ENCODE assay signal across 28 cellular contexts in genomic region chr1:232965912-232966217, GRCh38. TPM values are rescaled to one million over a fixed set of nuclear protein-coding genes. Genes with fewer than 3 reads are reported as not detected.
A peak's percentile ranks its signal among the peaks of the same experiment; 100 is the strongest.
DNase-seq lines count a peak whose midpoint lies in the region; TF ChIP-seq lines count a peak whose summit lies in the region.
"Had no signal": no experiment of that assay in that cellular context is flagged by ENCODE, and none has a peak within 500 bp of the region (broad histone marks: within the 10 kb centered on the region; RNA-seq: fewer than 3 reads in every experiment).

No MANE protein-coding gene starts in this region.

- no peak overlapping the region for H3T11ph ChIP-seq in H9 (ENCODE audit: low read length)

- H3K23ac ChIP-seq in mesendoderm (ENCODE audit: low read length) (no peak overlapping the region), H9 (ENCODE audit: insufficient read length, low read depth, low read length) (no peak overlapping the region)

- H3K9me3 Mint-ChIP-seq in MCF 10A (ENCODE audit: unreplicated experiment) = no peaks in the 10 kb centered on the region
- H3K9me3 Mint-ChIP-seq in Calu3 (ENCODE audit: low read depth, unreplicated experiment) = no peaks in the 10 kb centered on the region
- H3K9me3 Mint-ChIP-seq in H9 = no peaks in the 10 kb centered on the region
- H3K9me3 Mint-ChIP-seq: activated naive CD8-positive, alpha-beta T cell treated with anti-CD3 and anti-CD28 coated beads, Interleukin-2, amount 10 ng/mL, durations not matched to agents 7 days and 5 days; nephron had no signal

- in situ Hi-C loops in mammary epithelial cell (cut with MboI; ENCODE audit: low sequenced_read_pairs in 2 of 2) (loop anchor here in 1 of 2 donors (25.0 kb wide), 1 partner anchor 329 kb away; the partner anchor contains the start of gene SIPA1L2), transverse colon (cut with MboI; ENCODE audit: low pct_ligation_motif_present in 1 of 4, low pct_unique_long_range_greater_than_20kb in 1 of 4, low sequenced_read_pairs in 3 of 4) (loop anchor here in 2 of 4 donors (25.0 kb wide), 1 partner anchor 329 kb away; the partner anchor contains the start of gene SIPA1L2 (in 2 of the 2))

- POLR2A ChIA-PET in MCF 10A (lab: Yijun Ruan, JAX) = interaction anchor here (0.6 to 2.9 kb wide), 7 partner anchors 9 to 336 kb away, joined by 3 to 10 read pairs (median 4); partner anchors contain the start of genes NTPCR and SIPA1L2

- DNase-seq in MCF 10A (ENCODE audit: unreplicated experiment) (no peak), mammary epithelial cell (no peak), Peyer's patch (no peak), transverse colon (no peak), mesendoderm (no peak), Calu3 (no peak), H9 (no peak)
- DNase-seq: activated CD4-positive, alpha-beta T cell treated with anti-CD3 and anti-CD28 coated beads, Interleukin-2, amount 50 U/mL, for 48 hours; activated CD4-positive, CD25-positive, alpha-beta regulatory T cell treated with anti-CD3 and anti-CD28 coated beads, Interleukin-2, amount 50 U/mL, for 72 hours; activated gamma-delta T cell treated with Interleukin-2 at 50 U/mL for 16 hours; activated naive CD8-positive, alpha-beta T cell treated with anti-CD3 and anti-CD28 coated beads, Interleukin-2, amount 10 ng/mL, durations not matched to agents 7 days and 5 days; activated T-cell treated with anti-CD3 and anti-CD28 coated beads, Interleukin-2, amount 50 U/mL, for 48 hours; effector memory CD4-positive, alpha-beta T cell; NCI-H1092 treated with DMSO at 0.1 percent for 48 hours; NCI-H1694 treated with DMSO at 0.1 percent for 48 hours; NCI-H510A; NK-92 treated with Interleukin-12 subunit alpha and Interleukin-12 subunit beta, amount 100 ng/mL, for 24 hours; ovary; stimulated activated CD4-positive, alpha-beta T cell treated with anti-CD3 and anti-CD28 coated beads, Interleukin-12 subunit alpha, Interleukin-12 subunit beta, amount 100 ng/mL, for 4 hours; stimulated activated CD4-positive, alpha-beta T cell treated with anti-CD3 and anti-CD28 coated beads, Interleukin-2, amount 100 ng/mL, for 48 hours; T-helper 17 cell had no signal

- peaks cover 5% of the 10 kb centered on the region for H3K79me1 ChIP-seq in mesendoderm (ENCODE audit: low read length)
- peaks cover 8% of the 10 kb centered on the region for H3K79me1 ChIP-seq in H9 (ENCODE audit: insufficient read depth, low read depth, low read length, poor library complexity, severe bottlenecking)

- H2AK5ac ChIP-seq in mesendoderm (ENCODE audit: low read length) (no peak overlapping the region), H9 (ENCODE audit: insufficient read length, low read length) (no peak overlapping the region)

- H3K14ac ChIP-seq in H9 (ENCODE audit: insufficient read depth, low read length) = no peak overlapping the region

- H3K9me3 ChIP-seq in mammary epithelial cell (replicated peaks; ENCODE audit: insufficient read depth, low read length) (no peaks in the 10 kb centered on the region), Peyer's patch (no peaks in the 10 kb centered on the region), mucosa of stomach (ENCODE audit: control insufficient read depth, low read length) (no peaks in the 10 kb centered on the region), transverse colon (no peaks in the 10 kb centered on the region), H9 (ENCODE audit: control insufficient read depth, low read depth, low read length) (no peaks in the 10 kb centered on the region)
- H3K9me3 ChIP-seq: ovary, tibial nerve had no signal

- no peak for TF ChIP-seq EP300 in transverse colon (IDR thresholded peaks at IDR 0.05; ENCODE audit: low read depth)

- H3K4me2 ChIP-seq in mammary epithelial cell (ENCODE audit: insufficient read depth, low read depth, low read length) = no peak overlapping the region
- no peak overlapping the region for H3K4me2 ChIP-seq in mesendoderm (ENCODE audit: low read length)
- H3K4me2 ChIP-seq in H9 (ENCODE audit: insufficient read depth, insufficient read length, low read length) = no peak overlapping the region

- dilution Hi-C loops in mammary epithelial cell (cut with HindIII; ENCODE audit: low sequenced_read_pairs) = no loop called here

- peak overlapping the region; percentile 52 for H3K27ac Mint-ChIP-seq in MCF 10A (ENCODE audit: low read depth, unreplicated experiment)
- H3K27ac Mint-ChIP-seq in Calu3 (ENCODE audit: unreplicated experiment) = no peak overlapping the region
- peak overlapping the region in 1 of 3 experiments; percentile 26; a peak in 1 of 7 replicates for H3K27ac Mint-ChIP-seq in H9
- H3K27ac Mint-ChIP-seq: activated naive CD8-positive, alpha-beta T cell treated with anti-CD3 and anti-CD28 coated beads, Interleukin-2, amount 10 ng/mL, durations not matched to agents 7 days and 5 days; nephron had no signal

- TF ChIP-seq CTCF in MCF 10A (IDR thresholded peaks at IDR 0.05; ENCODE audit: unreplicated experiment) (no peak), mammary epithelial cell (conservative IDR thresholded peaks at IDR 0.05 in 1 of 2, IDR thresholded peaks at IDR 0.05 in 1 of 2; ENCODE audit: extremely low read depth in 1 of 2, insufficient read depth in 1 of 2, low read depth in 1 of 2, low read length in 2 of 2) (no peak), Peyer's patch (IDR thresholded peaks at IDR 0.05) (no peak), transverse colon (IDR thresholded peaks at IDR 0.05) (no peak), Calu3 (IDR thresholded peaks at IDR 0.05; ENCODE audit: unreplicated experiment) (no peak), H9 (conservative IDR thresholded peaks at IDR 0.05) (no peak)

- H4K8ac ChIP-seq in mesendoderm (ENCODE audit: low read depth, low read length) = no peak overlapping the region
- no peak overlapping the region for H4K8ac ChIP-seq in H9 (replicated peaks; ENCODE audit: insufficient read length, low read depth, low read length)

- H2BK20ac ChIP-seq in H9 (ENCODE audit: low read depth, low read length, poor library complexity, severe bottlenecking) = no peak overlapping the region

- H3K79me2 ChIP-seq in mammary epithelial cell (ENCODE audit: insufficient read depth, low read length) (peaks cover 2% of the 10 kb centered on the region), mesendoderm (ENCODE audit: control insufficient read depth, insufficient read depth, low read length) (no peaks in the 10 kb centered on the region), H9 (ENCODE audit: insufficient read depth, low read length) (no peaks in the 10 kb centered on the region; the same call in 1 of the 2 replicates)

- H4K91ac ChIP-seq in H9 (ENCODE audit: insufficient read length, low read depth, low read length) = no peak overlapping the region

- H3K27ac ChIP-seq in mammary epithelial cell (ENCODE audit: insufficient read depth, low read depth, low read length) (no peak overlapping the region), Peyer's patch (peak overlapping the region in 3 of 4 donors; percentile 16 to 58 (median 37)), transverse colon (peak overlapping the region; percentile 47 to 74 (median 63)), mesendoderm (ENCODE audit: low read depth, low read length) (no peak overlapping the region), H9 (ENCODE audit: insufficient read length, low read depth, low read length) (no peak overlapping the region)
- H3K27ac ChIP-seq: 22Rv1, cardiac muscle cell, coronary artery, epithelial cell of prostate, ovary, tibial nerve had no signal

- no peak for TF ChIP-seq POLR2A in Peyer's patch (IDR thresholded peaks at IDR 0.05)
- no peak for TF ChIP-seq POLR2A in transverse colon (IDR thresholded peaks at IDR 0.05)

- H3K36me3 Mint-ChIP-seq in MCF 10A (ENCODE audit: insufficient read depth, unreplicated experiment) (peaks cover 100% of the 10 kb centered on the region), Calu3 (ENCODE audit: insufficient read depth, unreplicated experiment) (no peaks in the 10 kb centered on the region), H9 (ENCODE audit: insufficient read depth in 1 of 3, low read depth in 3 of 3) (peaks cover 14 to 55% (median 46%) of the 10 kb centered on the region in 3 experiments; a peak in 6 of 7 replicates)

- CTCF ChIA-PET in MCF 10A (lab: Yijun Ruan, JAX) = interaction anchor here (0.6 to 1.9 kb wide), 9 partner anchors 13 to 1099 kb away, joined by 3 to 11 read pairs (median 3); partner anchors contain the start of gene SIPA1L2
- CTCF ChIA-PET in mammary epithelial cell (lab: Charles Lee; ENCODE audit: low non-redundant PET) = no interaction called here
- CTCF ChIA-PET in Calu3 (lab: Charles Lee) = no interaction called here

- BruUV-seq in MCF 10A (replicated peaks; lab: Mats Ljungman, UMichigan) = no TSS peak
- BruUV-seq in mammary epithelial cell (replicated peaks; lab: Mats Ljungman, UMichigan) = no TSS peak
- BruUV-seq in Calu3 (replicated peaks; lab: Mats Ljungman, UMichigan) = no TSS peak

- H3K9ac ChIP-seq in mammary epithelial cell (ENCODE audit: insufficient read depth, low read length) (no peak overlapping the region), mucosa of stomach (ENCODE audit: low read length) (peak overlapping the region; percentile 8), mesendoderm (ENCODE audit: low read length) (no peak overlapping the region), H9 (ENCODE audit: extremely low read depth, insufficient read length, low read length) (no peak overlapping the region)

- no peak overlapping the region for H4K5ac ChIP-seq in mesendoderm (ENCODE audit: low read length)
- no peak overlapping the region for H4K5ac ChIP-seq in H9 (ENCODE audit: insufficient read length, low read depth, low read length)

- 100% methylated on average over 5 of the region's 6 CpGs for WGBS in mammary epithelial cell (ENCODE audit: low coverage, missing lambda C conversion rate)
- 78% methylated on average over 6 of the region's 6 CpGs; no CpG with 5 or more reads in 1 of the 2 donors for WGBS in transverse colon (ENCODE audit: low coverage in 1 of 2), 2 donors
- WGBS in mesendoderm (ENCODE audit: extremely low coverage, insufficient coverage, low lambda C conversion rate) = no CpG with 5 or more reads among the region's 6 CpGs
- WGBS in H9 (ENCODE audit: extremely low coverage, insufficient read length, low lambda C conversion rate) = no CpG with 5 or more reads among the region's 6 CpGs

- H2BK15ac ChIP-seq in mesendoderm (replicated peaks; ENCODE audit: low read depth) (no peak overlapping the region), H9 (ENCODE audit: low read depth, low read length) (no peak overlapping the region)

- H4K20me1 ChIP-seq in mammary epithelial cell (ENCODE audit: insufficient read depth, low read length) (no peaks in the 10 kb centered on the region), H9 (ENCODE audit: control insufficient read depth, insufficient read depth, insufficient read length) (no peaks in the 10 kb centered on the region)

- H3K18ac ChIP-seq in mesendoderm (ENCODE audit: low read length) (no peak overlapping the region), H9 (ENCODE audit: insufficient read length, low read depth, low read length) (no peak overlapping the region)

- H3K4me3 ChIP-seq in mammary epithelial cell (replicated peaks in 1 of 3; ENCODE audit: insufficient read depth in 1 of 3, low read depth in 2 of 3, low read length in 3 of 3) (no peak overlapping the region), Peyer's patch (no peak overlapping the region), mucosa of stomach (ENCODE audit: low read length) (no peak overlapping the region), transverse colon (no peak overlapping the region), mesendoderm (ENCODE audit: low read length) (no peak overlapping the region)
- H3K4me3 ChIP-seq: cardiac muscle cell, coronary artery, ovary, tibial nerve had no signal

- H3K23me2 ChIP-seq in H9 (ENCODE audit: insufficient read length, low read depth, low read length, poor library complexity, severe bottlenecking) = no peaks in the 10 kb centered on the region

- H3K36me3 ChIP-seq in mammary epithelial cell (ENCODE audit: insufficient read depth, low read length) (peaks cover 4% of the 10 kb centered on the region), Peyer's patch (peaks cover 0 to 26% (median under 1%) of the 10 kb centered on the region in 3 donors), mucosa of stomach (ENCODE audit: control insufficient read depth, insufficient read depth, low read length) (no peaks in the 10 kb centered on the region), transverse colon (peaks cover 0 to 14% (median 7%) of the 10 kb centered on the region in 4 donors), mesendoderm (ENCODE audit: control insufficient read depth, insufficient read depth, low read length) (peaks cover 1% of the 10 kb centered on the region)
- H3K36me3 ChIP-seq: ovary had no signal

- no peak overlapping the region for H2BK120ac ChIP-seq in mesendoderm (ENCODE audit: low read depth, low read length)
- no peak overlapping the region for H2BK120ac ChIP-seq in H9 (ENCODE audit: low read depth, low read length, poor library complexity, severe bottlenecking)

- H2BK5ac ChIP-seq in mesendoderm (ENCODE audit: low read length) (no peak overlapping the region), H9 (ENCODE audit: insufficient read length, low read length) (no peak overlapping the region)

- H3K4me3 Mint-ChIP-seq in MCF 10A (ENCODE audit: unreplicated experiment) (no peak overlapping the region), Calu3 (ENCODE audit: low read depth, unreplicated experiment) (no peak overlapping the region), H9 (no peak overlapping the region)
- H3K4me3 Mint-ChIP-seq: activated naive CD8-positive, alpha-beta T cell treated with anti-CD3 and anti-CD28 coated beads, Interleukin-2, amount 10 ng/mL, durations not matched to agents 7 days and 5 days; nephron; T-helper 17 cell had no signal

- H2BK12ac ChIP-seq in H9 (ENCODE audit: insufficient read length, low read depth, low read length) = no peak overlapping the region

- no peak overlapping the region for H3K56ac ChIP-seq in mesendoderm (ENCODE audit: low read length)
- H3K56ac ChIP-seq in H9 (ENCODE audit: insufficient read length, low read depth, low read length) = no peak overlapping the region

- H3K27me3 Mint-ChIP-seq in MCF 10A (ENCODE audit: insufficient read depth, unreplicated experiment) (no peaks in the 10 kb centered on the region), Calu3 (ENCODE audit: unreplicated experiment) (no peaks in the 10 kb centered on the region), H9 (ENCODE audit: low read depth) (no peaks in the 10 kb centered on the region)
- H3K27me3 Mint-ChIP-seq: activated naive CD8-positive, alpha-beta T cell treated with anti-CD3 and anti-CD28 coated beads, Interleukin-2, amount 10 ng/mL, durations not matched to agents 7 days and 5 days; T-helper 17 cell had no signal

- H3K4me1 Mint-ChIP-seq in MCF 10A (ENCODE audit: insufficient read depth, unreplicated experiment) = peaks cover 17% of the 10 kb centered on the region
- H3K4me1 Mint-ChIP-seq in Calu3 (ENCODE audit: low read depth, unreplicated experiment) = no peaks in the 10 kb centered on the region
- no peaks in the 10 kb centered on the region; a peak in 1 of 4 replicates for H3K4me1 Mint-ChIP-seq in H9

- H3K27me3 ChIP-seq in mammary epithelial cell (ENCODE audit: insufficient read depth, low read length) (no peaks in the 10 kb centered on the region), Peyer's patch (no peaks in the 10 kb centered on the region), mucosa of stomach (ENCODE audit: control insufficient read depth, insufficient read depth, low read length) (no peaks in the 10 kb centered on the region), transverse colon (no peaks in the 10 kb centered on the region), mesendoderm (ENCODE audit: insufficient read depth, low read length, poor library complexity) (no peaks in the 10 kb centered on the region), H9 (ENCODE audit: insufficient read depth, low read length) (no peaks in the 10 kb centered on the region)
- H3K27me3 ChIP-seq: cardiac muscle cell, ovary, tibial nerve had no signal

- H2AFZ ChIP-seq in mammary epithelial cell (ENCODE audit: low read depth, low read length) (no peak overlapping the region), H9 (ENCODE audit: low read length) (no peak overlapping the region)

- H3K4ac ChIP-seq in mesendoderm (ENCODE audit: low read depth, low read length) (no peak overlapping the region), H9 (ENCODE audit: low read depth, low read length) (no peak overlapping the region; the same call in 1 of the 2 replicates)

- H3K4me1 ChIP-seq in mammary epithelial cell (ENCODE audit: insufficient read depth, low read length) (no peaks in the 10 kb centered on the region), Peyer's patch (no peaks in the 10 kb centered on the region), mucosa of stomach (ENCODE audit: control insufficient read depth, insufficient read depth, low read length) (peaks cover 6% of the 10 kb centered on the region), transverse colon (peaks cover 0 to 32% (median 8%) of the 10 kb centered on the region in 4 donors), mesendoderm (ENCODE audit: control insufficient read depth, low read depth, low read length) (no peaks in the 10 kb centered on the region), H9 (ENCODE audit: insufficient read depth, low read length) (no peaks in the 10 kb centered on the region)

- intact Hi-C loops in MCF 10A (cut with micrococcal nuclease) = no loop called here
- intact Hi-C loops in mammary epithelial cell (cut with micrococcal nuclease) = no loop called here
- intact Hi-C loops in transverse colon (cut with DNase I; ENCODE audit: low total_unique reads) = no loop called here
- intact Hi-C loops in Calu3 (cut with micrococcal nuclease; ENCODE audit: unreplicated experiment) = no loop called here

RNA-seq across cellular contexts. Expression of gene NTPCR, which starts 15.5 kb away (rescaled TPM):
- total RNA-seq in MCF 10A (2022) (116 and 129 TPM in 2 replicates), mammary epithelial cell (10 to 100 TPM; 15.3 to 47.0 TPM), Peyer's patch (10 to 100 TPM; 25.7 to 43.0 (median 29.6) TPM), transverse colon (10 to 100 TPM; 13.5 to 53.3 (median 37.2) TPM), Calu3 (2022) (38.2 and 39.2 TPM in 2 replicates), H9 (2021) (87.4 and 92.3 TPM in 2 replicates)
- 23.3 TPM for polyA plus RNA-seq in mammary epithelial cell
- polyA minus RNA-seq in mammary epithelial cell = 7.8 TPM
- polyA plus RNA-seq in mesendoderm (2013, experiment 1 of 2) = 56.5 TPM
- polyA plus RNA-seq in mesendoderm (2013, experiment 2 of 2) = 53.2 TPM

Comparison
In these comparisons a context has a peak if more than half of its experiments do, and no peak if none do; other contexts are left out.
1. H3K27ac ChIP-seq: peak in Peyer's patch (3 of 4) and transverse colon (4 of 4); none in mammary epithelial cell (single experiment), mesendoderm (single experiment) and H9 (single experiment).